ENCODE assay signal across 22 cellular contexts in genomic region chr3:37168896-37169295, GRCh38. TPM values are rescaled to one million over a fixed set of nuclear protein-coding genes. Genes with fewer than 3 reads are reported as not detected.
DNase-seq lines count a peak whose midpoint lies in the region; ATAC-seq and TF ChIP-seq lines count a peak whose summit lies in the region.
"Had no signal": no experiment of that assay in that cellular context is flagged by ENCODE, and none has a peak within 500 bp of the region (broad histone marks: within the 10 kb centered on the region; RNA-seq: fewer than 3 reads in every experiment).

No MANE protein-coding gene starts in this region.

- H3K4me3 ChIP-seq in left ventricle myocardium inferior (no peak overlapping the region), heart right ventricle (no peak overlapping the region), esophagus muscularis mucosa (no peak overlapping the region)
- H3K4me3 ChIP-seq: PC-9, SJCRH30 had no signal

- no peak for TF ChIP-seq EP300 in esophagus muscularis mucosa (IDR thresholded peaks at IDR 0.05)

- no peak for TF ChIP-seq POLR2A in esophagus muscularis mucosa (IDR thresholded peaks at IDR 0.05; ENCODE audit: low read depth)

- H3K27me3 ChIP-seq in left ventricle myocardium inferior (ENCODE audit: low read depth) (no peaks in the 10 kb centered on the region), heart right ventricle (no peaks in the 10 kb centered on the region), esophagus muscularis mucosa (no peaks in the 10 kb centered on the region)
- H3K27me3 ChIP-seq: SJCRH30 had no signal

- peak overlapping the region; percentile 81 for H3K27ac ChIP-seq in left ventricle myocardium inferior (replicated peaks)
- peak overlapping the region in 4 of 10 donors; percentile 42 to 78 (median 63) for H3K27ac ChIP-seq in heart right ventricle
- H3K27ac ChIP-seq in esophagus muscularis mucosa (replicated peaks in 1 of 4) = peak overlapping the region; percentile 40 to 66 (median 60)
- H3K27ac ChIP-seq: 22Rv1, PC-9, SJCRH30 had no signal

- ATAC-seq in heart right ventricle = no peak
- ATAC-seq: HepG2, Right ventricle myocardium inferior had no signal

- WGBS in heart right ventricle, 2 donors = 71 to 78% methylated on average over 1 of the region's 1 CpG
- 86% methylated on average over 1 of the region's 1 CpG for WGBS in esophagus muscularis mucosa

- intact Hi-C loops in left ventricle myocardium inferior (cut with micrococcal nuclease) = no loop called here
- intact Hi-C loops in heart right ventricle (cut with DNase I) = no loop called here
- intact Hi-C loops in esophagus muscularis mucosa (cut with DNase I) = no loop called here

- DNase-seq in left ventricle myocardium inferior = no peak
- DNase-seq in heart right ventricle = no peak
- DNase-seq in esophagus muscularis mucosa (ENCODE audit: extremely low spot score) = no peak
- DNase-seq in superior temporal gyrus (ENCODE audit: extremely low spot score) = peak; percentile 4
- no peak for DNase-seq in effector CD4-positive, alpha-beta T cell
- DNase-seq in LoVo (ENCODE audit: low spot score) = no peak
- no peak for DNase-seq in activated CD4-positive, alpha-beta T cell treated with anti-CD3 and anti-CD28 coated beads for 48 hours
- DNase-seq: Calu3, DND-41, KBM-7, MM.1S, NCI-H1417, NCI-H1694, NCI-H2029 treated with DMSO at 0.1 percent for 48 hours, NCI-H446 treated with DMSO at 0.1 percent for 48 hours, NCI-H526, NCI-H82, PC-9, SJCRH30 had no signal

- no peaks in the 10 kb centered on the region for H3K9me3 ChIP-seq in left ventricle myocardium inferior (replicated peaks)
- H3K9me3 ChIP-seq in heart right ventricle = no peaks in the 10 kb centered on the region
- H3K9me3 ChIP-seq in esophagus muscularis mucosa = no peaks in the 10 kb centered on the region
- H3K9me3 ChIP-seq: SJCRH30 had no signal

- TF ChIP-seq CTCF in left ventricle myocardium inferior (IDR thresholded peaks at IDR 0.05; ENCODE audit: borderline replicate concordance) (no peak), heart right ventricle (IDR thresholded peaks at IDR 0.05) (no peak), esophagus muscularis mucosa (IDR thresholded peaks at IDR 0.05) (no peak)

- H3K36me3 ChIP-seq in left ventricle myocardium inferior = peaks cover 25% of the 10 kb centered on the region
- H3K36me3 ChIP-seq in heart right ventricle = peaks cover 0 to 50% (median 6%) of the 10 kb centered on the region in 9 donors
- peaks cover 0 to 17% (median 8%) of the 10 kb centered on the region in 4 donors for H3K36me3 ChIP-seq in esophagus muscularis mucosa

- peaks cover 59% of the 10 kb centered on the region for H3K4me1 ChIP-seq in left ventricle myocardium inferior
- peaks cover 0 to 59% (median 42%) of the 10 kb centered on the region in 9 donors for H3K4me1 ChIP-seq in heart right ventricle
- H3K4me1 ChIP-seq in esophagus muscularis mucosa = peaks cover 36 to 66% (median 54%) of the 10 kb centered on the region in 4 donors
- H3K4me1 ChIP-seq: SJCRH30 had no signal

RNA-seq across cellular contexts. Expression of gene LRRFIP2, which starts 5.5 kb away (rescaled TPM):
- total RNA-seq in left ventricle myocardium inferior (155 TPM), heart right ventricle (100 to 1,000 TPM; 105 to 199 (median 127) TPM), esophagus muscularis mucosa (100 to 1,000 TPM in 1 of 4 donors, 10 to 100 TPM in 3; 76.9 to 104 (median 93.4) TPM)
- 100 to 1,000 TPM in 1 of 2 donors, 10 to 100 TPM in 1; 63.2 to 129 TPM for polyA plus RNA-seq in heart right ventricle
